In the genomic region with DNA sequence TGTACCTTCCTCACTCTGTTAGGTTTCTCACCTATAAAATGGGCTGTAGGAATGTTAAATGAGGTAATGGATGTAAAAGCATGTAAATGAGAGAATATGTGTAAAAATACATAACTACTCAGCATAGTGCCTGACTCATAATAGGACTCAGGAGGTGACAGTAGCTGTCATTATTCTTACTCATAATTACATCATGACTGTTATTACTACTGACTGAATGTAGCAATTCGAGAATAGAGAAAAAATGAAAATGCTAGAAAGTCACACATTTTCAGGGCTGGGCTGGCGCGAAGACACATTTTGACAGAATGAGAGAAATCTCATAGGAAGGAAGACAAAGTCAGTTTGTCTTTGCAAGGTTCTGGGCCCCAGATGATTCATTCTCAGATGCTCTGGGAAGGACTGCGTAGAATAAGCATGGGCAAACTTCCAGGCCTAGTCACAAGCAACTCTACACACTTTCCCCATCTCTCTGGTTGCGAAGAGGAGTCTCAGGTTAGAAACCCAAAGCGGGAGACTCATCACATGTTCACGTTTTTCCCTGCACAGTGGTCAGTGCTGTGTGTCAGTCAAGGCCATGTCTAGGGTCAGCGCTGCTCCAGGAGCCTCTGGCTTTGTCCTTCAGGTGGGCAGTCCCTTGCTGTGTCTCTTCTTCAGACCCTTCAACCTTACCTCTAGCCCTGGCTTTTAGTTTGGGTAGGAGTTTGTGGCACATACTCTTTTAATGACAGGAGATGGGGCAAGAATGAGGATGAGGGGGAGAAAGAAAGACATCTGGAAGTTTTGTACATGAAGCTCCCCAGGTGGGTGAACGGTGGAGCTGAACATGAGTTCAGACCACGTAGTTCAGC, we compare ENCODE assay signal across 2 cellular contexts.
TF ChIP-seq lines count a peak whose summit lies in the region.

No MANE protein-coding gene starts in this region.

TF ChIP-seq in HEK293, 187 proteins besides CTCF, POLR2A, EP300 and RAD21 (continued from another document and continues in another):
- TF ChIP-seq, protein P1, sequence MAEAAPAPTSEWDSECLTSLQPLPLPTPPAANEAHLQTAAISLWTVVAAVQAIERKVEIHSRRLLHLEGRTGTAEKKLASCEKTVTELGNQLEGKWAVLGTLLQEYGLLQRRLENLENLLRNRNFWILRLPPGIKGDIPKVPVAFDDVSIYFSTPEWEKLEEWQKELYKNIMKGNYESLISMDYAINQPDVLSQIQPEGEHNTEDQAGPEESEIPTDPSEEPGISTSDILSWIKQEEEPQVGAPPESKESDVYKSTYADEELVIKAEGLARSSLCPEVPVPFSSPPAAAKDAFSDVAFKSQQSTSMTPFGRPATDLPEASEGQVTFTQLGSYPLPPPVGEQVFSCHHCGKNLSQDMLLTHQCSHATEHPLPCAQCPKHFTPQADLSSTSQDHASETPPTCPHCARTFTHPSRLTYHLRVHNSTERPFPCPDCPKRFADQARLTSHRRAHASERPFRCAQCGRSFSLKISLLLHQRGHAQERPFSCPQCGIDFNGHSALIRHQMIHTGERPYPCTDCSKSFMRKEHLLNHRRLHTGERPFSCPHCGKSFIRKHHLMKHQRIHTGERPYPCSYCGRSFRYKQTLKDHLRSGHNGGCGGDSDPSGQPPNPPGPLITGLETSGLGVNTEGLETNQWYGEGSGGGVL (tag by site-specific recombination; IDR thresholded peaks at IDR 0.05), result peak; percentile 28; the same call in 1 of the 2 replicates
- TF ChIP-seq, protein P2, sequence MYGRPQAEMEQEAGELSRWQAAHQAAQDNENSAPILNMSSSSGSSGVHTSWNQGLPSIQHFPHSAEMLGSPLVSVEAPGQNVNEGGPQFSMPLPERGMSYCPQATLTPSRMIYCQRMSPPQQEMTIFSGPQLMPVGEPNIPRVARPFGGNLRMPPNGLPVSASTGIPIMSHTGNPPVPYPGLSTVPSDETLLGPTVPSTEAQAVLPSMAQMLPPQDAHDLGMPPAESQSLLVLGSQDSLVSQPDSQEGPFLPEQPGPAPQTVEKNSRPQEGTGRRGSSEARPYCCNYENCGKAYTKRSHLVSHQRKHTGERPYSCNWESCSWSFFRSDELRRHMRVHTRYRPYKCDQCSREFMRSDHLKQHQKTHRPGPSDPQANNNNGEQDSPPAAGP (tag by site-specific recombination; IDR thresholded peaks at IDR 0.05), result peak; percentile 88
- TF ChIP-seq ZNF629 (tag by site-specific recombination; IDR thresholded peaks at IDR 0.05) (peak; percentile 96), ZFP37 (tag by site-specific recombination; IDR thresholded peaks at IDR 0.05) (peak; percentile 34; the same call in 1 of the 2 replicates), KLF8 (tag by site-specific recombination; IDR thresholded peaks at IDR 0.05) (peak; percentile 73), ZNF37A (tag by site-specific recombination; IDR thresholded peaks at IDR 0.05) (no peak), ZNF335 (tag by site-specific recombination; conservative IDR thresholded peaks at IDR 0.05) (peak; percentile 48; the same call in 1 of the 2 replicates), HOXD13 (CRISPR knock-in tag; IDR thresholded peaks at IDR 0.05; ENCODE audit: borderline replicate concordance) (no peak), OSR2 (tag by site-specific recombination; IDR thresholded peaks at IDR 0.05) (peak; percentile 89), ZSCAN4 (tag by site-specific recombination; IDR thresholded peaks at IDR 0.05) (peak; percentile 41; the same call in 1 of the 2 replicates), ZNF623 (tag by site-specific recombination; IDR thresholded peaks at IDR 0.05) (no peak), ZNF704 (tag by site-specific recombination; IDR thresholded peaks at IDR 0.05) (no peak), ZNF747 (tag by site-specific recombination; IDR thresholded peaks at IDR 0.05) (no peak), ZNF558 (tag by site-specific recombination; IDR thresholded peaks at IDR 0.05) (peak; percentile 69; the same call in 1 of the 2 replicates), ZNF843 (tag by site-specific recombination; IDR thresholded peaks at IDR 0.05) (0 out of 2 replicates have a peak, but pooled peaks have one; percentile 15), ATF2 (tag by site-specific recombination; IDR thresholded peaks at IDR 0.05; ENCODE audit: low read depth) (peak; percentile 93), ZNF138 (tag by site-specific recombination; IDR thresholded peaks at IDR 0.05; ENCODE audit: borderline replicate concordance) (no peak)
- TF ChIP-seq, protein P3, sequence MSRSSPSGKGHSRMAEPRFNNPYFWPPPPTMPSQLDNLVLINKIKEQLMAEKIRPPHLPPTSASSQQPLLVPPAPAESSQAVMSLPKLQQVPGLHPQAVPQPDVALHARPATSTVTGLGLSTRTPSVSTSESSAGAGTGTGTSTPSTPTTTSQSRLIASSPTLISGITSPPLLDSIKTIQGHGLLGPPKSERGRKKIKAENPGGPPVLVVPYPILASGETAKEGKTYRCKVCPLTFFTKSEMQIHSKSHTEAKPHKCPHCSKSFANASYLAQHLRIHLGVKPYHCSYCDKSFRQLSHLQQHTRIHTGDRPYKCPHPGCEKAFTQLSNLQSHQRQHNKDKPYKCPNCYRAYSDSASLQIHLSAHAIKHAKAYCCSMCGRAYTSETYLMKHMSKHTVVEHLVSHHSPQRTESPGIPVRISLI (tag by site-specific recombination; IDR thresholded peaks at IDR 0.05), result peak; percentile 74

TF ChIP-seq in SK-N-SH, 30 proteins besides CTCF, POLR2A, EP300 and RAD21 (continued from another document):
- TF ChIP-seq ZBTB33 (IDR thresholded peaks at IDR 0.05; ENCODE audit: borderline replicate concordance, low read depth) (no peak), FOXM1 (IDR thresholded peaks at IDR 0.05; ENCODE audit: low read depth) (no peak), CHD2 (IDR thresholded peaks at IDR 0.05; ENCODE audit: low read length, partially characterized antibody) (no peak), TEAD4 (IDR thresholded peaks at IDR 0.05; ENCODE audit: borderline replicate concordance, insufficient read depth) (no peak), SMC3 (IDR thresholded peaks at IDR 0.05; ENCODE audit: low read depth, low read length) (no peak), IRF3 (IDR thresholded peaks at IDR 0.05; ENCODE audit: low read depth, low read length) (no peak), PBX3 (IDR thresholded peaks at IDR 0.05) (peak; percentile 80), USF1 (IDR thresholded peaks at IDR 0.05; ENCODE audit: borderline replicate concordance, low read depth) (peak; percentile 34; the same call in 1 of the 2 replicates), REST (IDR thresholded peaks at IDR 0.05; ENCODE audit: low read depth, low read length) (no peak), RFX5 (IDR thresholded peaks at IDR 0.05; ENCODE audit: low read length) (no peak), POLR2AphosphoS5 (IDR thresholded peaks at IDR 0.05; ENCODE audit: low read depth, low read length) (no peak), NFIC (IDR thresholded peaks at IDR 0.05; ENCODE audit: borderline replicate concordance) (peak; percentile 83), NRF1 (IDR thresholded peaks at IDR 0.05; ENCODE audit: low read depth, low read length) (no peak), RCOR1 (IDR thresholded peaks at IDR 0.05; ENCODE audit: low read length) (no peak), MEF2A (IDR thresholded peaks at IDR 0.05; ENCODE audit: borderline replicate concordance, low read depth) (peak; percentile 50; the same call in 1 of the 2 replicates)
